Comparison of ENCODE assay signal across 1 cellular context in the genomic region with DNA sequence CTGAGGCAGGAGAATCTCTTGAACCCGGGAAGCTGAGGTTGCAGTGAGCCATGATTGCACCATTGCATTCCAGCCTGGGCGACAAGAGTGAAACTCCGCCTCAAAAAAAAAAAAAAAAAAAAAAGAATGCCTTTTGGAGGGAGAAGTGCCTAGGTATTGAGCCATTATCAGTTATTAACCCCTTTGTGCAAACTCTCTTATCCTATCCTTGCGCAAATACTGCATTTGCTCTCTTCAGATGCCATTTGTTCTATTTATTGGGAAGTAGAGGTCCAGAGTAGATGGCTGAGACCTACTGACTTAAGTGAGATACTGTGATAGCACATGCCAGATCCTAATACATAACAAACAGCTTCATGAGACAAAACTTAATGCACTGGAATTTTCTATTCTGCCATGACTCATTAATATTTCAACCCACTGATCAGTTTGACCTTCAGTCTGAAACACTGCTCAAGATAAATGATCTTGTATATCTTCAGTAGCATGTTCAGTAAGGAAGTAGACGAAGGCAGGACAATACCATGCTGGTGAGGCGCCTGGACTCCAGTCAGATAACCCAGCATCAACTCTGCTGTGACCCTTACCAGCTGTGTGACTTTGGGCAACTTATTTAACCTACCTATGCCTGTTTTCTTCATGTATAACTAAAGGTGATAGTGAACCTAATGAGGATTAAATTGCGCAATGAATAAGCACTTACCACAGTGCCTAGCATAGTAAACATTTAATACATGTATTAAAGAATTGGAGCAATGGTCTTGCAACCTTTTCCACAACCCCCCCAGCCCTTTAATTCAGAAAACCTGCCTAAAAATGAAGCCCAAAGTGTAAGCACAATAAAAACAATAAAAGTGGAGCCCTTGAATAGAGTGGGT.
TF ChIP-seq lines count a peak whose summit lies in the region.

No MANE protein-coding gene starts in this region.

TF ChIP-seq in SK-N-SH treated with all-trans-retinoic acid at 6 μM for 48 hours, 23 proteins besides CTCF, POLR2A, EP300 and RAD21 (continued from another document):
- TF ChIP-seq, protein P1, sequence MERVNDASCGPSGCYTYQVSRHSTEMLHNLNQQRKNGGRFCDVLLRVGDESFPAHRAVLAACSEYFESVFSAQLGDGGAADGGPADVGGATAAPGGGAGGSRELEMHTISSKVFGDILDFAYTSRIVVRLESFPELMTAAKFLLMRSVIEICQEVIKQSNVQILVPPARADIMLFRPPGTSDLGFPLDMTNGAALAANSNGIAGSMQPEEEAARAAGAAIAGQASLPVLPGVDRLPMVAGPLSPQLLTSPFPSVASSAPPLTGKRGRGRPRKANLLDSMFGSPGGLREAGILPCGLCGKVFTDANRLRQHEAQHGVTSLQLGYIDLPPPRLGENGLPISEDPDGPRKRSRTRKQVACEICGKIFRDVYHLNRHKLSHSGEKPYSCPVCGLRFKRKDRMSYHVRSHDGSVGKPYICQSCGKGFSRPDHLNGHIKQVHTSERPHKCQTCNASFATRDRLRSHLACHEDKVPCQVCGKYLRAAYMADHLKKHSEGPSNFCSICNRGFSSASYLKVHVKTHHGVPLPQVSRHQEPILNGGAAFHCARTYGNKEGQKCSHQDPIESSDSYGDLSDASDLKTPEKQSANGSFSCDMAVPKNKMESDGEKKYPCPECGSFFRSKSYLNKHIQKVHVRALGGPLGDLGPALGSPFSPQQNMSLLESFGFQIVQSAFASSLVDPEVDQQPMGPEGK (CRISPR knock-in tag; IDR thresholded peaks at IDR 0.05; ENCODE audit: borderline replicate concordance), result no peak
- no peak for TF ChIP-seq RARB (CRISPR knock-in tag; IDR thresholded peaks at IDR 0.05)
- no peak for TF ChIP-seq ZFP3 (CRISPR knock-in tag; IDR thresholded peaks at IDR 0.05)
- no peak for TF ChIP-seq TCF4 (CRISPR knock-in tag; IDR thresholded peaks at IDR 0.05; ENCODE audit: borderline replicate concordance)
- no peak for TF ChIP-seq ZC3H10 (CRISPR knock-in tag; IDR thresholded peaks at IDR 0.05)
- TF ChIP-seq ESRRG (CRISPR knock-in tag; IDR thresholded peaks at IDR 0.05), result no peak
- TF ChIP-seq ZFP30 (CRISPR knock-in tag; IDR thresholded peaks at IDR 0.05), result no peak
- TF ChIP-seq CSDC2 (CRISPR knock-in tag; IDR thresholded peaks at IDR 0.05), result no peak
- no peak for TF ChIP-seq OSR1 (CRISPR knock-in tag; IDR thresholded peaks at IDR 0.05)
